In the genomic region with DNA sequence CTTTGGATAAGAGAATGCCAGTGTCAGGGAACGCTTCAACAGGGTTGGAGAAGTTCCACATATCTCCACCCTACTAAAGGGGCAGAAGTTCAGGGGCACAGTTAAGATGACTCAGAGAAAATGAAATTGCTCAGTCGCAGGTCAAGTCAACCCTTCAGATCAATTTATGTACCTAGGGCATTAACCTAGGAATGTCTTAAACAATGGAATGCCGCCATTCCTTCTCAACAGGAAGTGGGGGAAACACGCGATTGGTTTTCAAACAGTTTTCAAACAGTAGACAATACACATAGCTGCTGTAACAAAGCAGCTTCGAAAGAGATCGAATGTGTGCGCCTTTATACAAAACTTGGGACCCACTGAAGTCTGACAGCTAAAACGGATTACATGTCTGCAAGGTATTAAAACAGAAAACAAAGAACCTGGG, we compare ENCODE assay signal across 8 cellular contexts. TPM values are rescaled to one million over a fixed set of nuclear protein-coding genes. Genes with fewer than 3 reads are reported as not detected.
DNase-seq lines count a peak whose midpoint lies in the region; ATAC-seq and TF ChIP-seq lines count a peak whose summit lies in the region.

No MANE protein-coding gene starts in this region.

- H3K4me3 ChIP-seq in HFF-Myc (replicated peaks; ENCODE audit: low read depth, low read length) = peak overlapping the region; percentile 87
- H3K4me3 ChIP-seq in epithelial cell of esophagus (ENCODE audit: low read length) = peak overlapping the region; percentile 83
- peak overlapping the region; percentile 79 for H3K4me3 ChIP-seq in mononuclear cell (ENCODE audit: low read length)

- TF ChIP-seq CTCF in HFF-Myc (IDR thresholded peaks at IDR 0.05; ENCODE audit: low read depth, low read length, missing control alignments) (no peak), epithelial cell of esophagus (IDR thresholded peaks at IDR 0.05; ENCODE audit: insufficient read depth, low read depth, low read length, missing control alignments) (no peak)

- in situ Hi-C loops in SK-MEL-5 (cut with HindIII; ENCODE audit: low pct_unique_long_range_greater_than_20kb, low sequenced_read_pairs) = no loop called here

- DNase-seq in AG08396 (ENCODE audit: low spot score) (peak; percentile 45), HFF-Myc (ENCODE audit: extremely low read depth, low read depth) (peak; percentile 16), SK-MEL-5 (ENCODE audit: low read depth, low spot score) (peak; percentile 28), epithelial cell of esophagus (ENCODE audit: low read depth) (peak; percentile 40), T-helper 9 cell (no peak), hypothalamus (lab: John Stamatoyannopoulos, UW) (no peak)

- H3K9me3 ChIP-seq in mononuclear cell (ENCODE audit: low read depth, low read length) = no peaks in the 10 kb centered on the region

- no peak for ATAC-seq in GM19463 (IDR thresholded peaks at IDR 0.05; ENCODE audit: unreplicated experiment)

- H3K4me1 ChIP-seq in mononuclear cell (ENCODE audit: insufficient read depth, low read length) = peaks cover 27% of the 10 kb centered on the region

- no peaks in the 10 kb centered on the region for H3K27me3 ChIP-seq in mononuclear cell (ENCODE audit: insufficient read depth, low read length)

RNA-seq across cellular contexts. Expression of gene SLC25A24, which starts 0.9 kb away (rescaled TPM):
- total RNA-seq in SK-MEL-5 (2014; rRNA removed; shearing (Covaris generic)) = 22.0 and 22.6 TPM in 2 replicates
- 12.9 and 17.0 TPM in 2 replicates for polyA plus RNA-seq in SK-MEL-5 (2015; cell fraction: cytosol; rRNA removed)
- 13.6 and 15.4 TPM in 2 replicates for polyA plus RNA-seq in SK-MEL-5 (2015; cell fraction: nucleus; rRNA removed)
- total RNA-seq in mononuclear cell = 20.0 TPM

RNA-seq across cellular contexts. Expression of gene NBPF4, which starts 44.6 kb away (rescaled TPM):
- total RNA-seq in SK-MEL-5 (2014; rRNA removed; shearing (Covaris generic)) = not detected in 2 replicates
- not detected in 2 replicates for polyA plus RNA-seq in SK-MEL-5 (2015; cell fraction: cytosol; rRNA removed)
- polyA plus RNA-seq in SK-MEL-5 (2015; cell fraction: nucleus; rRNA removed) = not detected in 2 replicates
- total RNA-seq in mononuclear cell = not detected

Comparison
In these comparisons a context has a peak if more than half of its experiments do, and no peak if none do; other contexts are left out.
1. DNase-seq: peak in AG08396 (single experiment), HFF-Myc (single experiment), SK-MEL-5 (single experiment) and epithelial cell of esophagus (single experiment); none in T-helper 9 cell (single experiment) and hypothalamus (0 of 51).
2. Peak in every context shown above with its lines, with median percentiles within 50 percentile points of each other: H3K4me3 ChIP-seq.